11 cellular contexts compared by ENCODE assay signal in genomic region chr19:14167013-14167593, GRCh38. TPM values are rescaled to one million over a fixed set of nuclear protein-coding genes. Genes with fewer than 3 reads are reported as not detected.
DNase-seq lines count a peak whose midpoint lies in the region; ATAC-seq and TF ChIP-seq lines count a peak whose summit lies in the region.
"Had no signal": no experiment of that assay in that cellular context is flagged by ENCODE, and none has a peak within 500 bp of the region (broad histone marks: within the 10 kb centered on the region; RNA-seq: fewer than 3 reads in every experiment).

No MANE protein-coding gene starts in this region.

- CTCF ChIA-PET in activated CD4-positive, alpha-beta memory T cell treated with anti-CD3 and anti-CD28 coated beads, Interleukin-2, amount 10 ng/mL, durations not matched to agents 7 days and 5 days (lab: Charles Lee): interaction anchor here (1.0 to 1.3 kb wide), 3 partner anchors 28 to 30 kb away, joined by 3 to 10 read pairs (median 3); partner anchors contain the start of gene ASF1B

- no peak for TF ChIP-seq CTCF in lower leg skin (IDR thresholded peaks at IDR 0.05)

- no peak overlapping the region for H3K4me3 ChIP-seq in lower leg skin (ENCODE audit: low read depth, poor library complexity, severe bottlenecking)
- H3K4me3 ChIP-seq: colonic mucosa had no signal

- H3K27ac Mint-ChIP-seq in T-helper 1 cell treated with Interleukin-12 subunit alpha and Interleukin-12 subunit beta and Interleukin-4 antibody, amounts not matched to agents 30 μg/mL and 1 μg/mL, for 36 hours: peak overlapping the region; percentile 81
- peak overlapping the region; percentile 71 for H3K27ac Mint-ChIP-seq in activated CD4-positive, alpha-beta memory T cell treated with anti-CD3 and anti-CD28 coated beads, Interleukin-2, amount 10 ng/mL, durations not matched to agents 7 days and 5 days
- peak overlapping the region; percentile 20 for H3K27ac Mint-ChIP-seq in stimulated activated memory B cell treated with anti-CD40 and anti-IgM and Interleukin-4, amounts not matched to agents 10 μg/mL and 1 μg/mL and 100 μg/mL, for 72 hours

- no peaks in the 10 kb centered on the region for H3K9me3 Mint-ChIP-seq in T-helper 1 cell treated with Interleukin-12 subunit alpha and Interleukin-12 subunit beta and Interleukin-4 antibody, amounts not matched to agents 30 μg/mL and 1 μg/mL, for 36 hours
- no peaks in the 10 kb centered on the region for H3K9me3 Mint-ChIP-seq in activated CD4-positive, alpha-beta memory T cell treated with anti-CD3 and anti-CD28 coated beads, Interleukin-2, amount 10 ng/mL, durations not matched to agents 7 days and 5 days
- H3K9me3 Mint-ChIP-seq in stimulated activated memory B cell treated with anti-CD40 and anti-IgM and Interleukin-4, amounts not matched to agents 10 μg/mL and 1 μg/mL and 100 μg/mL, for 72 hours: peaks cover 5% of the 10 kb centered on the region

- no peak for TF ChIP-seq POLR2A in lower leg skin (IDR thresholded peaks at IDR 0.05)

- H3K4me3 Mint-ChIP-seq in T-helper 1 cell treated with Interleukin-12 subunit alpha and Interleukin-12 subunit beta and Interleukin-4 antibody, amounts not matched to agents 30 μg/mL and 1 μg/mL, for 36 hours: peak overlapping the region; percentile 79
- H3K4me3 Mint-ChIP-seq in activated CD4-positive, alpha-beta memory T cell treated with anti-CD3 and anti-CD28 coated beads, Interleukin-2, amount 10 ng/mL, durations not matched to agents 7 days and 5 days: peak overlapping the region; percentile 70
- peak overlapping the region; percentile 62 for H3K4me3 Mint-ChIP-seq in stimulated activated memory B cell treated with anti-CD40 and anti-IgM and Interleukin-4, amounts not matched to agents 10 μg/mL and 1 μg/mL and 100 μg/mL, for 72 hours

- intact Hi-C loops in left cardiac atrium (cut with DNase I): no loop called here
- intact Hi-C loops in lower leg skin (cut with DNase I; ENCODE audit: low total_unique reads): no loop called here

- peaks cover 7% of the 10 kb centered on the region for H3K36me3 Mint-ChIP-seq in T-helper 1 cell treated with Interleukin-12 subunit alpha and Interleukin-12 subunit beta and Interleukin-4 antibody, amounts not matched to agents 30 μg/mL and 1 μg/mL, for 36 hours (ENCODE audit: low read depth)
- H3K36me3 Mint-ChIP-seq in activated CD4-positive, alpha-beta memory T cell treated with anti-CD3 and anti-CD28 coated beads, Interleukin-2, amount 10 ng/mL, durations not matched to agents 7 days and 5 days (ENCODE audit: low read depth): peaks cover 7% of the 10 kb centered on the region
- peaks cover 6% of the 10 kb centered on the region for H3K36me3 Mint-ChIP-seq in stimulated activated memory B cell treated with anti-CD40 and anti-IgM and Interleukin-4, amounts not matched to agents 10 μg/mL and 1 μg/mL and 100 μg/mL, for 72 hours

- peaks cover 14% of the 10 kb centered on the region for H3K4me1 Mint-ChIP-seq in T-helper 1 cell treated with Interleukin-12 subunit alpha and Interleukin-12 subunit beta and Interleukin-4 antibody, amounts not matched to agents 30 μg/mL and 1 μg/mL, for 36 hours (ENCODE audit: low read depth)
- H3K4me1 Mint-ChIP-seq in activated CD4-positive, alpha-beta memory T cell treated with anti-CD3 and anti-CD28 coated beads, Interleukin-2, amount 10 ng/mL, durations not matched to agents 7 days and 5 days: peaks cover 27% of the 10 kb centered on the region
- H3K4me1 Mint-ChIP-seq in stimulated activated memory B cell treated with anti-CD40 and anti-IgM and Interleukin-4, amounts not matched to agents 10 μg/mL and 1 μg/mL and 100 μg/mL, for 72 hours: peaks cover 29% of the 10 kb centered on the region

- peak; percentile 3 to 33 for ATAC-seq in left cardiac atrium
- ATAC-seq in stimulated activated memory B cell treated with anti-CD40 and anti-IgM and Interleukin-4, amounts not matched to agents 10 μg/mL and 1 μg/mL and 100 μg/mL, for 72 hours: peak; percentile 20

- DNase-seq in T-helper 1 cell (no peak), left cardiac atrium (no peak), pons (ENCODE audit: low spot score) (no peak), SIG-M5 (lab: John Stamatoyannopoulos, UW) (no peak), lower leg skin (ENCODE audit: low spot score in 2 of 2) (no peak)
- no peak for DNase-seq in activated CD4-positive, alpha-beta memory T cell treated with anti-CD3 and anti-CD28 coated beads, Interleukin-2, amount 10 ng/mL, durations not matched to agents 7 days and 5 days
- DNase-seq: colonic mucosa, NCI-H1105, WERI-Rb-1 had no signal

- H3K27me3 Mint-ChIP-seq in T-helper 1 cell treated with Interleukin-12 subunit alpha and Interleukin-12 subunit beta and Interleukin-4 antibody, amounts not matched to agents 30 μg/mL and 1 μg/mL, for 36 hours (ENCODE audit: low read depth): no peaks in the 10 kb centered on the region
- H3K27me3 Mint-ChIP-seq in activated CD4-positive, alpha-beta memory T cell treated with anti-CD3 and anti-CD28 coated beads, Interleukin-2, amount 10 ng/mL, durations not matched to agents 7 days and 5 days: no peaks in the 10 kb centered on the region
- H3K27me3 Mint-ChIP-seq in stimulated activated memory B cell treated with anti-CD40 and anti-IgM and Interleukin-4, amounts not matched to agents 10 μg/mL and 1 μg/mL and 100 μg/mL, for 72 hours: peaks cover 79% of the 10 kb centered on the region

- POLR2A ChIA-PET in activated CD4-positive, alpha-beta memory T cell treated with anti-CD3 and anti-CD28 coated beads, Interleukin-2, amount 10 ng/mL, durations not matched to agents 7 days and 5 days (lab: Charles Lee): interaction anchor here (0.7 to 2.2 kb wide), 5 partner anchors 9 to 30 kb away, joined by 3 to 14 read pairs (median 5); partner anchors contain the start of gene ASF1B

- 73 to 74% methylated on average over 11 of the region's 11 CpGs for WGBS in lower leg skin, 2 donors

RNA-seq across cellular contexts. Expression of gene ASF1B, which starts 30.7 kb away (rescaled TPM):
- 10 to 100 TPM; 93.5 to 94.8 TPM for total RNA-seq in activated CD4-positive, alpha-beta memory T cell treated with anti-CD3 and anti-CD28 coated beads, Interleukin-2, amount 10 ng/mL, durations not matched to agents 7 days and 5 days
- total RNA-seq in left cardiac atrium (1 to 10 TPM in 1 of 2 donors, under 1 TPM in 1; 0.92 to 3.0 TPM), lower leg skin (1 to 10 TPM in 3 of 4 donors, not detected in 1; 1.6 to 3.2 (median 2.3) TPM)

RNA-seq across cellular contexts. Expression of gene ADGRL1, which starts 38.9 kb away (rescaled TPM):
- total RNA-seq in activated CD4-positive, alpha-beta memory T cell treated with anti-CD3 and anti-CD28 coated beads, Interleukin-2, amount 10 ng/mL, durations not matched to agents 7 days and 5 days: 1 to 10 TPM; 6.5 to 6.7 TPM
- total RNA-seq in left cardiac atrium (10 to 100 TPM; 23.9 to 26.1 TPM), lower leg skin (10 to 100 TPM; 27.6 to 37.7 (median 29.8) TPM)

RNA-seq across cellular contexts. Expression of gene PRKACA, which starts 49.5 kb away (rescaled TPM):
- total RNA-seq in activated CD4-positive, alpha-beta memory T cell treated with anti-CD3 and anti-CD28 coated beads, Interleukin-2, amount 10 ng/mL, durations not matched to agents 7 days and 5 days: 10 to 100 TPM; 48.1 to 49.8 TPM
- total RNA-seq in left cardiac atrium: 100 to 1,000 TPM; 348 to 418 TPM
- 10 to 100 TPM; 45.9 to 53.7 (median 49.2) TPM for total RNA-seq in lower leg skin

Comparison
In these comparisons a context has a peak if more than half of its experiments do, and no peak if none do; other contexts are left out.
1. H3K27ac Mint-ChIP-seq: peak in every context shown above with its lines; median percentile 81 in T-helper 1 cell treated with Interleukin-12 subunit alpha and Interleukin-12 subunit beta and Interleukin-4 antibody, amounts not matched to agents 30 μg/mL and 1 μg/mL, for 36 hours; 71 in activated CD4-positive, alpha-beta memory T cell treated with anti-CD3 and anti-CD28 coated beads, Interleukin-2, amount 10 ng/mL, durations not matched to agents 7 days and 5 days; 20 in stimulated activated memory B cell treated with anti-CD40 and anti-IgM and Interleukin-4, amounts not matched to agents 10 μg/mL and 1 μg/mL and 100 μg/mL, for 72 hours.
2. RNA of gene ASF1B, which starts 30.7 kb away (total RNA-seq): 93.5 to 94.8 TPM in activated CD4-positive, alpha-beta memory T cell treated with anti-CD3 and anti-CD28 coated beads, Interleukin-2, amount 10 ng/mL, durations not matched to agents 7 days and 5 days; 0.92 to 3.0 TPM in left cardiac atrium and 1.6 to 3.2 TPM in lower leg skin; every median in the first group is over 10 times any median in the second.
3. RNA of gene PRKACA, which starts 49.5 kb away (total RNA-seq): 348 to 418 TPM in left cardiac atrium; 45.9 to 53.7 TPM in lower leg skin and 48.1 to 49.8 TPM in activated CD4-positive, alpha-beta memory T cell treated with anti-CD3 and anti-CD28 coated beads, Interleukin-2, amount 10 ng/mL, durations not matched to agents 7 days and 5 days; every median in the first group is over 4 times any median in the second.
4. Peak in every context shown above with its lines, with median percentiles within 50 percentile points of each other: H3K4me3 Mint-ChIP-seq.